Comparison of ENCODE assay signal across 10 cellular contexts in the genomic region with DNA sequence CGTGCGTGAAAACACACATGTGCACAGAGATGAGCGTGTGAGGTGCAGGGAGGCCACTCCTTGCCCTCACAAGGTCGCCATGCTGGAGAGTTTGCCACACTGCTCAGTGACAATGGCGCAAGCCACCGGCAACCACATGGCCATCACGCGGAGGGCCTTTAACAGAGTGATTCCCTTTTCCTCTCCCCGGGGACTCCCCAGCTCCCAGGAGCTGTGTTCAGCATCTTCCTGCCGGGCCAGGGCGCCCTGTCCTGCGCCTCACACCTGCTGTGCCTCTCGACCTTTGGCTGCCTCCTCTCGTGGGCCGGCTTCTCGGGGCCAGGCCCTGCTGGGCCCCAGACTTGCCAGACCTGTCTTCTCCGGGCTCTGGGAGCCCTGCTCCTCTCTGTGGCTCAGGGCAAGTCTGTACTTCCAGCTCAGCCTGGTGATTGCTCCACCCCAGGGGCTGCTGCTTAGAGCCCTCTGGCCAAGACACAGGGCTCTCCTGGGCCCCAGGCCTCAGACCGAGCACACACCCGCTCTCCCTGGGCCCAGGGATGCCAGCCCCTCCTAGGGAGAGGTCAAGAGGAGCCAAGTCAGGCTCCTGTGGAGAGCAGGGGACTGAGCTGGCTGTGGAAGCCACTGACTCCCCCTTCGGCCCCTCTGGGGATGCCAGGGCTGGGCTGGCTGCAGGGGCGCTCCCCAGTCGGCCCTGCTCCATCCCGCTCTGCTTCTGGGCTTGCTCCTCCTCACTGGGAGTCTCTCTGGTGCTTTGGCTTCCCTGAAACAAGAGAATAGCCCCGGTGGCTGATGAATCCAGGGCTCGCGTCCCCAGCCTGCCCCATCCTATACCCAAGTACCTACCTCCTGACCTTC. TPM values are rescaled to one million over a fixed set of nuclear protein-coding genes. Genes with fewer than 3 reads are reported as not detected.
DNase-seq lines count a peak whose midpoint lies in the region; ATAC-seq and TF ChIP-seq lines count a peak whose summit lies in the region.
"Had no signal": no experiment of that assay in that cellular context is flagged by ENCODE, and none has a peak within 500 bp of the region (broad histone marks: within the 10 kb centered on the region; RNA-seq: fewer than 3 reads in every experiment).

No MANE protein-coding gene starts in this region.

- peak overlapping the region; percentile 62 for H3K27ac ChIP-seq in right cardiac atrium (ENCODE audit: low read length)
- H3K27ac ChIP-seq in thyroid gland = peak overlapping the region; percentile 95 to 99 (median 99)
- H3K27ac ChIP-seq: SJSA1 had no signal

- no peak for ATAC-seq in right cardiac atrium
- ATAC-seq in GM19328 (IDR thresholded peaks at IDR 0.05; ENCODE audit: unreplicated experiment) = no peak

- H3K4me3 Mint-ChIP-seq in activated CD4-positive, alpha-beta T cell treated with anti-CD3 and anti-CD28 coated beads, Interleukin-2, amount 10 ng/mL, durations not matched to agents 7 days and 5 days = no peak overlapping the region
- H3K4me3 Mint-ChIP-seq in activated CD4-positive, alpha-beta T cell treated with anti-CD3 and anti-CD28 coated beads, Interleukin-2, amount 10 ng/mL, durations not matched to agents 24 days and 14 days = no peak overlapping the region
- H3K4me3 Mint-ChIP-seq in immature natural killer cell = no peak overlapping the region
- H3K4me3 Mint-ChIP-seq: natural killer cell had no signal

- H3K36me3 ChIP-seq in thyroid gland = peaks cover 19% of the 10 kb centered on the region in 2 donors
- H3K36me3 ChIP-seq: cardiac muscle cell had no signal

- H3K4me1 Mint-ChIP-seq in activated CD4-positive, alpha-beta T cell treated with anti-CD3 and anti-CD28 coated beads, Interleukin-2, amount 10 ng/mL, durations not matched to agents 7 days and 5 days = peaks cover 30% of the 10 kb centered on the region
- H3K4me1 Mint-ChIP-seq in activated CD4-positive, alpha-beta T cell treated with anti-CD3 and anti-CD28 coated beads, Interleukin-2, amount 10 ng/mL, durations not matched to agents 24 days and 14 days = peaks cover 13% of the 10 kb centered on the region
- H3K4me1 Mint-ChIP-seq in immature natural killer cell = peaks cover 16% of the 10 kb centered on the region in 2 donors

- H3K4me3 ChIP-seq in right cardiac atrium (ENCODE audit: low read length) = no peak overlapping the region
- H3K4me3 ChIP-seq in thyroid gland (replicated peaks in 1 of 3) = no peak overlapping the region
- H3K4me3 ChIP-seq: cardiac muscle cell, SJSA1 had no signal

- H3K27me3 Mint-ChIP-seq in activated CD4-positive, alpha-beta T cell treated with anti-CD3 and anti-CD28 coated beads, Interleukin-2, amount 10 ng/mL, durations not matched to agents 7 days and 5 days = no peaks in the 10 kb centered on the region
- no peaks in the 10 kb centered on the region for H3K27me3 Mint-ChIP-seq in activated CD4-positive, alpha-beta T cell treated with anti-CD3 and anti-CD28 coated beads, Interleukin-2, amount 10 ng/mL, durations not matched to agents 24 days and 14 days
- peaks cover 0 to 2% (median 1%) of the 10 kb centered on the region in 3 donors for H3K27me3 Mint-ChIP-seq in immature natural killer cell (ENCODE audit: low read depth in 3 of 3)

- CTCF ChIA-PET in activated CD4-positive, alpha-beta T cell treated with anti-CD3 and anti-CD28 coated beads, Interleukin-2, amount 10 ng/mL, durations not matched to agents 7 days and 5 days (lab: Charles Lee) = interaction anchor here (1.4 to 6.0 kb wide), 5 partner anchors 8 to 87 kb away, joined by 5 to 78 read pairs (median 20); partner anchors contain the start of gene INAFM2

- H3K36me3 Mint-ChIP-seq in activated CD4-positive, alpha-beta T cell treated with anti-CD3 and anti-CD28 coated beads, Interleukin-2, amount 10 ng/mL, durations not matched to agents 7 days and 5 days (ENCODE audit: low read depth) = no peaks in the 10 kb centered on the region
- no peaks in the 10 kb centered on the region for H3K36me3 Mint-ChIP-seq in activated CD4-positive, alpha-beta T cell treated with anti-CD3 and anti-CD28 coated beads, Interleukin-2, amount 10 ng/mL, durations not matched to agents 24 days and 14 days (ENCODE audit: low read depth)
- no peaks in the 10 kb centered on the region for H3K36me3 Mint-ChIP-seq in immature natural killer cell
- H3K36me3 Mint-ChIP-seq: natural killer cell had no signal

- H3K27ac Mint-ChIP-seq in activated CD4-positive, alpha-beta T cell treated with anti-CD3 and anti-CD28 coated beads, Interleukin-2, amount 10 ng/mL, durations not matched to agents 7 days and 5 days = peak overlapping the region; percentile 70
- H3K27ac Mint-ChIP-seq in activated CD4-positive, alpha-beta T cell treated with anti-CD3 and anti-CD28 coated beads, Interleukin-2, amount 10 ng/mL, durations not matched to agents 24 days and 14 days = no peak overlapping the region
- H3K27ac Mint-ChIP-seq in immature natural killer cell = no peak overlapping the region

- H3K4me1 ChIP-seq in right cardiac atrium (ENCODE audit: control insufficient read depth, insufficient read depth, low read length) = peaks cover 28% of the 10 kb centered on the region
- H3K4me1 ChIP-seq in thyroid gland = peaks cover 66 to 98% of the 10 kb centered on the region in 2 donors

- intact Hi-C loops in activated CD4-positive, alpha-beta T cell treated with anti-CD3 and anti-CD28 coated beads, Interleukin-2, amount 10 ng/mL, durations not matched to agents 24 days and 14 days (cut with micrococcal nuclease) = loop anchor here (1.0 kb wide), 1 partner anchor 12 kb away; the partner anchor contains the start of gene INAFM2
- intact Hi-C loops in right cardiac atrium (cut with DNase I) (no loop called here), thyroid gland (cut with DNase I) (no loop called here)

- no peaks in the 10 kb centered on the region for H3K9me3 Mint-ChIP-seq in activated CD4-positive, alpha-beta T cell treated with anti-CD3 and anti-CD28 coated beads, Interleukin-2, amount 10 ng/mL, durations not matched to agents 7 days and 5 days
- H3K9me3 Mint-ChIP-seq in activated CD4-positive, alpha-beta T cell treated with anti-CD3 and anti-CD28 coated beads, Interleukin-2, amount 10 ng/mL, durations not matched to agents 24 days and 14 days = no peaks in the 10 kb centered on the region
- no peaks in the 10 kb centered on the region for H3K9me3 Mint-ChIP-seq in immature natural killer cell
- H3K9me3 Mint-ChIP-seq: natural killer cell had no signal

- H3K27me3 ChIP-seq in right cardiac atrium (ENCODE audit: control insufficient read depth, insufficient read depth) (no peaks in the 10 kb centered on the region), thyroid gland (no peaks in the 10 kb centered on the region)
- H3K27me3 ChIP-seq: cardiac muscle cell, SJSA1 had no signal

- DNase-seq in activated CD4-positive, alpha-beta T cell treated with anti-CD3 and anti-CD28 coated beads, Interleukin-2, amount 10 ng/mL, durations not matched to agents 7 days and 5 days = no peak
- no peak for DNase-seq in activated CD4-positive, alpha-beta T cell treated with anti-CD3 and anti-CD28 coated beads, Interleukin-2, amount 10 ng/mL, durations not matched to agents 24 days and 14 days
- DNase-seq in right cardiac atrium (peak in 1 of 3 donors; percentile 70), thyroid gland (peak in 1 of 2 donors; percentile 16), immature natural killer cell (no peak)
- DNase-seq: natural killer cell had no signal

- 82% methylated on average over 26 of the region's 26 CpGs for WGBS in right cardiac atrium
- 86 to 87% methylated on average over 21 to 24 of the region's 26 CpGs for WGBS in thyroid gland, 2 donors

- no peak for TF ChIP-seq CTCF in thyroid gland (IDR thresholded peaks at IDR 0.05)

- no peaks in the 10 kb centered on the region for H3K9me3 ChIP-seq in right cardiac atrium (ENCODE audit: control insufficient read depth, low read length)
- H3K9me3 ChIP-seq in thyroid gland = no peaks in the 10 kb centered on the region
- H3K9me3 ChIP-seq: SJSA1 had no signal

- POLR2A ChIA-PET in activated CD4-positive, alpha-beta T cell treated with anti-CD3 and anti-CD28 coated beads, Interleukin-2, amount 10 ng/mL, durations not matched to agents 7 days and 5 days (lab: Charles Lee) = no interaction called here

- TF ChIP-seq POLR2A in thyroid gland (IDR thresholded peaks at IDR 0.05) = no peak

RNA-seq across cellular contexts. Expression of gene CCDC9B, which starts 5.6 kb away (rescaled TPM):
- total RNA-seq in activated CD4-positive, alpha-beta T cell treated with anti-CD3 and anti-CD28 coated beads, Interleukin-2, amount 10 ng/mL, durations not matched to agents 7 days and 5 days = 1 to 10 TPM in 1 of 2 experiments, under 1 TPM in 1; 0.81 to 1.0 TPM
- total RNA-seq in activated CD4-positive, alpha-beta T cell treated with anti-CD3 and anti-CD28 coated beads, Interleukin-2, amount 10 ng/mL, durations not matched to agents 24 days and 14 days = 0.21 and 0.54 TPM in 2 replicates
- total RNA-seq in right cardiac atrium = 100 to 1,000 TPM in 3 of 4 donors, 10 to 100 TPM in 1; 71.9 to 144 (median 131) TPM
- polyA plus RNA-seq in right cardiac atrium = 99.7 TPM
- total RNA-seq in thyroid gland = 100 to 1,000 TPM in 2 of 4 donors, 10 to 100 TPM in 2; 54.2 to 126 (median 97.5) TPM
- polyA plus RNA-seq in immature natural killer cell = under 1 TPM in 2 of 3 donors, not detected in 1; 0.09 to 0.46 TPM

RNA-seq across cellular contexts. Expression of gene INAFM2, which starts 11.7 kb away (rescaled TPM):
- 1 to 10 TPM; 6.6 to 8.5 TPM for total RNA-seq in activated CD4-positive, alpha-beta T cell treated with anti-CD3 and anti-CD28 coated beads, Interleukin-2, amount 10 ng/mL, durations not matched to agents 7 days and 5 days
- 22.8 and 23.3 TPM in 2 replicates for total RNA-seq in activated CD4-positive, alpha-beta T cell treated with anti-CD3 and anti-CD28 coated beads, Interleukin-2, amount 10 ng/mL, durations not matched to agents 24 days and 14 days
- 100 to 1,000 TPM in 1 of 4 donors, 10 to 100 TPM in 3; 72.6 to 115 (median 74.1) TPM for total RNA-seq in right cardiac atrium
- polyA plus RNA-seq in right cardiac atrium = 47.3 TPM
- 10 to 100 TPM; 47.5 to 86.9 (median 63.8) TPM for total RNA-seq in thyroid gland
- 1 to 10 TPM; 3.2 to 3.5 (median 3.2) TPM for polyA plus RNA-seq in immature natural killer cell

RNA-seq across cellular contexts. Expression of gene PHGR1, which starts 15.7 kb away (rescaled TPM):
- total RNA-seq in activated CD4-positive, alpha-beta T cell treated with anti-CD3 and anti-CD28 coated beads, Interleukin-2, amount 10 ng/mL, durations not matched to agents 7 days and 5 days = not detected
- total RNA-seq in activated CD4-positive, alpha-beta T cell treated with anti-CD3 and anti-CD28 coated beads, Interleukin-2, amount 10 ng/mL, durations not matched to agents 24 days and 14 days = not detected in 2 replicates
- not detected for total RNA-seq in right cardiac atrium
- polyA plus RNA-seq in right cardiac atrium = not detected
- total RNA-seq in thyroid gland = not detected
- not detected for polyA plus RNA-seq in immature natural killer cell
- total RNA-seq: A172, cardiac muscle cell, natural killer cell, SJSA1 had no signal
- polyA plus RNA-seq: cardiac muscle cell had no signal

RNA-seq across cellular contexts. Expression of gene DISP2, which starts 22.9 kb away (rescaled TPM):
- 1 to 10 TPM in 1 of 2 experiments, under 1 TPM in 1; 0.60 to 1.4 TPM for total RNA-seq in activated CD4-positive, alpha-beta T cell treated with anti-CD3 and anti-CD28 coated beads, Interleukin-2, amount 10 ng/mL, durations not matched to agents 7 days and 5 days
- total RNA-seq in activated CD4-positive, alpha-beta T cell treated with anti-CD3 and anti-CD28 coated beads, Interleukin-2, amount 10 ng/mL, durations not matched to agents 24 days and 14 days = 0.02 and 0.05 TPM in 2 replicates
- 1 to 10 TPM in 2 of 4 donors, under 1 TPM in 2; 0.85 to 4.6 (median 0.97) TPM for total RNA-seq in right cardiac atrium
- polyA plus RNA-seq in right cardiac atrium = 2.4 TPM
- total RNA-seq in thyroid gland = 1 to 10 TPM in 3 of 4 donors, under 1 TPM in 1; 0.81 to 5.9 (median 3.6) TPM
- 1 to 10 TPM in 1 of 3 donors, under 1 TPM in 2; 0.03 to 1.1 (median 0.38) TPM for polyA plus RNA-seq in immature natural killer cell

RNA-seq across cellular contexts. Expression of gene PLCB2, which starts 27.4 kb away (rescaled TPM):
- 100 to 1,000 TPM; 195 to 196 TPM for total RNA-seq in activated CD4-positive, alpha-beta T cell treated with anti-CD3 and anti-CD28 coated beads, Interleukin-2, amount 10 ng/mL, durations not matched to agents 7 days and 5 days
- total RNA-seq in activated CD4-positive, alpha-beta T cell treated with anti-CD3 and anti-CD28 coated beads, Interleukin-2, amount 10 ng/mL, durations not matched to agents 24 days and 14 days = 82.7 and 95.7 TPM in 2 replicates
- total RNA-seq in right cardiac atrium (10 to 100 TPM; 11.5 to 28.9 (median 21.7) TPM), thyroid gland (1 to 10 TPM; 1.7 to 7.2 (median 4.1) TPM)
- polyA plus RNA-seq in right cardiac atrium (18.5 TPM), immature natural killer cell (10 to 100 TPM; 18.0 to 57.0 (median 24.2) TPM)
- total RNA-seq: A172 had no signal

Comparison
In these comparisons a context has a peak if more than half of its experiments do, and no peak if none do; other contexts are left out.
1. RNA of gene CCDC9B, which starts 5.6 kb away (total RNA-seq): 71.9 to 144 TPM in right cardiac atrium and 54.2 to 126 TPM in thyroid gland; 0.81 to 1.0 TPM in activated CD4-positive, alpha-beta T cell treated with anti-CD3 and anti-CD28 coated beads, Interleukin-2, amount 10 ng/mL, durations not matched to agents 7 days and 5 days and 0.21 to 0.54 TPM in activated CD4-positive, alpha-beta T cell treated with anti-CD3 and anti-CD28 coated beads, Interleukin-2, amount 10 ng/mL, durations not matched to agents 24 days and 14 days; every median in the first group is over 10 times any median in the second.